7 cellular contexts compared by ENCODE assay signal in the genomic region with DNA sequence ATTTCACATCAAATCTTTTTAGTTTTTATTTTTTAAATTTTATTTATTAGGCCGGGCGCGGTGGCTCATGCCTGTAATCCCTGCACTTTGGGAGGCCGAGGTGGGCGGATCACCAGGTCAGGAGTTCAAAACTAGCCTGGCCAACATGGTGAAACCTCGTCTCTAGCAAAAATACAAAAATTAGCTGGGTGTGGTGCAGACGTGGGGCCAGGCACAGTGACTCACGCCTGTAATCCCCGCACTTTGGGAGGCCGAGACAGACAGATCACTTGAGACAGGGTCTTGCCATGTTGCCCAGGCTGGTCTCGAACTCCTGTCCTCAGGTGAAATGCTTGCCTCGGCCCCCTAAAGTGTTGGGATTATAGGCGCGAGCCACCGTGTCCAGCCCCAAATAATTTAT. TPM values are rescaled to one million over a fixed set of nuclear protein-coding genes. Genes with fewer than 3 reads are reported as not detected.
DNase-seq lines count a peak whose midpoint lies in the region; ATAC-seq, FAIRE-seq and TF ChIP-seq lines count a peak whose summit lies in the region.
"Not testable (repeated sequence)": the region's sequence is repeated elsewhere in the genome, so short reads cannot be mapped to it uniquely, and the experiment has no call there.

No MANE protein-coding gene starts in this region.

- not testable (repeated sequence) for BruUV-seq in MCF 10A (replicated peaks; lab: Mats Ljungman, UMichigan)

- not testable (repeated sequence) for H3K9me2 ChIP-seq in OCI-LY1 (ENCODE audit: low read depth, low read length)

- peaks cover 15% of the 10 kb centered on the region for H3K79me2 ChIP-seq in OCI-LY1 (ENCODE audit: insufficient read depth, low read length)
- peaks cover 18% of the 10 kb centered on the region for H3K79me2 ChIP-seq in astrocyte (ENCODE audit: insufficient read depth, low read length)

- H3K4me1 ChIP-seq in OCI-LY1 (ENCODE audit: insufficient read depth, low read length, severe bottlenecking) (peaks cover 63% of the 10 kb centered on the region), liver (ENCODE audit: control insufficient read depth in 4 of 4, insufficient read depth in 4 of 4, low read length in 3 of 4) (peaks cover 0 to 27% (median 17%) of the 10 kb centered on the region in 4 donors)
- H3K4me1 ChIP-seq in astrocyte (ENCODE audit: insufficient read depth, low read length) = not testable (repeated sequence)

- H3K4me3 ChIP-seq in OCI-LY1 (ENCODE audit: low read depth, low read length, poor library complexity, severe bottlenecking); astrocyte (ENCODE audit: insufficient read depth, low read depth, low read length): not testable (repeated sequence)
- H3K4me3 ChIP-seq in liver (ENCODE audit: low read depth in 1 of 3, low read length in 3 of 3) = peak overlapping the region in 2 of 3 donors; percentile 12 to 15

- H3K27me3 Mint-ChIP-seq in CD4-positive, alpha-beta T cell; astrocyte (ENCODE audit: low read depth, unreplicated experiment); MCF 10A (ENCODE audit: insufficient read depth, unreplicated experiment); neural crest cell (ENCODE audit: low read depth); type B pancreatic cell: not testable (repeated sequence)

- H3K27me3 ChIP-seq in CD4-positive, alpha-beta T cell (ENCODE audit: control insufficient read depth, insufficient read depth, low read length); OCI-LY1 (ENCODE audit: insufficient read depth, low read length); astrocyte (ENCODE audit: insufficient read depth, low read length); liver (ENCODE audit: control insufficient read depth in 4 of 4, insufficient read depth in 4 of 4, low read length in 3 of 4): not testable (repeated sequence)

- not testable (repeated sequence) for H3F3A ChIP-seq in OCI-LY1 (ENCODE audit: insufficient read depth, low read length)

- not testable (repeated sequence) for H3K27ac Mint-ChIP-seq in CD4-positive, alpha-beta T cell; astrocyte (ENCODE audit: unreplicated experiment); MCF 10A (ENCODE audit: low read depth, unreplicated experiment); type B pancreatic cell
- peak overlapping the region; percentile 6 for H3K27ac Mint-ChIP-seq in neural crest cell (ENCODE audit: unreplicated experiment)

- not testable (repeated sequence) for H3K9me3 ChIP-seq in CD4-positive, alpha-beta T cell (ENCODE audit: control insufficient read depth, low read length); OCI-LY1 (ENCODE audit: low read length); astrocyte (ENCODE audit: insufficient read depth, low read depth, low read length); liver (ENCODE audit: control insufficient read depth in 4 of 4, low read length in 3 of 4)

- ATAC-seq in CD4-positive, alpha-beta T cell (ENCODE audit: poor library complexity) = not testable (repeated sequence)

- H3K9ac ChIP-seq in OCI-LY1 (ENCODE audit: low read length); astrocyte (ENCODE audit: low read length): not testable (repeated sequence)
- peak overlapping the region in 1 of 2 donors; percentile 57 for H3K9ac ChIP-seq in liver (ENCODE audit: low read depth in 1 of 2, low read length in 2 of 2)

- not testable (repeated sequence) for H3K4me2 ChIP-seq in OCI-LY1 (ENCODE audit: low read length); astrocyte (ENCODE audit: low read length)

- not testable (repeated sequence) for H3K36me3 Mint-ChIP-seq in CD4-positive, alpha-beta T cell (ENCODE audit: low read depth); astrocyte (ENCODE audit: low read depth, unreplicated experiment); MCF 10A (ENCODE audit: insufficient read depth, unreplicated experiment); neural crest cell (ENCODE audit: low read depth); type B pancreatic cell

- not testable (repeated sequence) for H4K20me1 ChIP-seq in OCI-LY1 (ENCODE audit: insufficient read depth, low read length); astrocyte (ENCODE audit: insufficient read depth, low read length)

- peak overlapping the region; percentile 62 for H3K4me3 Mint-ChIP-seq in CD4-positive, alpha-beta T cell
- not testable (repeated sequence) for H3K4me3 Mint-ChIP-seq in astrocyte (ENCODE audit: unreplicated experiment); MCF 10A (ENCODE audit: unreplicated experiment)
- H3K4me3 Mint-ChIP-seq in neural crest cell (peak overlapping the region; percentile 72), type B pancreatic cell (peak overlapping the region; percentile 14)

- CTCF ChIA-PET in CD4-positive, alpha-beta T cell (lab: Charles Lee); MCF 10A (lab: Yijun Ruan, JAX): not testable (repeated sequence)

- 43% methylated on average over 15 of the region's 15 CpGs for WGBS in liver

- not testable (repeated sequence) for H2AFZ ChIP-seq in OCI-LY1 (ENCODE audit: low read length); astrocyte (ENCODE audit: low read depth, low read length)

- not testable (repeated sequence) for H3K27ac ChIP-seq in CD4-positive, alpha-beta T cell (ENCODE audit: low read depth, low read length)
- H3K27ac ChIP-seq in OCI-LY1 (ENCODE audit: low read depth, low read length, poor library complexity, severe bottlenecking) (peak overlapping the region; percentile 74), astrocyte (ENCODE audit: low read depth, low read length) (peak overlapping the region; percentile 19), liver (ENCODE audit: low read depth in 1 of 2, low read length in 2 of 2) (peak overlapping the region; percentile 93)

- not testable (repeated sequence) for TF ChIP-seq CTCF in CD4-positive, alpha-beta T cell (IDR thresholded peaks at IDR 0.05); OCI-LY1 (IDR thresholded peaks at IDR 0.05; ENCODE audit: low read length); astrocyte (IDR thresholded peaks at IDR 0.05; ENCODE audit: insufficient read depth, low read depth, low read length); MCF 10A (IDR thresholded peaks at IDR 0.05; ENCODE audit: unreplicated experiment); liver (IDR thresholded peaks at IDR 0.05; ENCODE audit: low read depth, low read length, missing input control); neural crest cell (conservative IDR thresholded peaks at IDR 0.05); type B pancreatic cell (conservative IDR thresholded peaks at IDR 0.05)

- peaks cover 16% of the 10 kb centered on the region for H3K4me1 Mint-ChIP-seq in CD4-positive, alpha-beta T cell (ENCODE audit: low read depth)
- H3K4me1 Mint-ChIP-seq in astrocyte (ENCODE audit: low read depth, unreplicated experiment); type B pancreatic cell (ENCODE audit: unreplicated experiment): not testable (repeated sequence)
- peaks cover 20% of the 10 kb centered on the region for H3K4me1 Mint-ChIP-seq in MCF 10A (ENCODE audit: insufficient read depth, unreplicated experiment)
- H3K4me1 Mint-ChIP-seq in neural crest cell = peaks cover 19% of the 10 kb centered on the region

- intact Hi-C loops in CD4-positive, alpha-beta T cell (cut with DNase I, micrococcal nuclease); MCF 10A (cut with micrococcal nuclease): not testable (repeated sequence)

- not testable (repeated sequence) for FAIRE-seq in astrocyte (lab: Jason Lieb, UNC)

- not testable (repeated sequence) for H3K9me3 Mint-ChIP-seq in CD4-positive, alpha-beta T cell; astrocyte (ENCODE audit: unreplicated experiment); MCF 10A (ENCODE audit: unreplicated experiment); neural crest cell; type B pancreatic cell

- TF ChIP-seq RAD21 in liver (IDR thresholded peaks at IDR 0.05) = not testable (repeated sequence)

- not testable (repeated sequence) for DNase-seq in CD4-positive, alpha-beta T cell; astrocyte (ENCODE audit: low read depth); neural crest cell (ENCODE audit: low read depth, low spot score); type B pancreatic cell (ENCODE audit: extremely low spot score, unreplicated experiment)
- peak; percentile 46 for DNase-seq in MCF 10A (ENCODE audit: unreplicated experiment)

- POLR2A ChIA-PET in CD4-positive, alpha-beta T cell (lab: Charles Lee) = not testable (repeated sequence)
- POLR2A ChIA-PET in MCF 10A (lab: Yijun Ruan, JAX) = interaction anchor here (0.6 to 2.2 kb wide), 4 partner anchors 12 to 125 kb away, joined by 3 to 14 read pairs (median 4); partner anchors contain the start of gene UPF2

- H3K36me3 ChIP-seq in OCI-LY1 (ENCODE audit: insufficient read depth, low read length); astrocyte (ENCODE audit: insufficient read depth, low read length); liver (ENCODE audit: control insufficient read depth in 4 of 4, insufficient read depth in 3 of 4, low read depth in 1 of 4, low read length in 3 of 4): not testable (repeated sequence)

RNA-seq across cellular contexts. Expression of gene DHTKD1, which starts 2.7 kb away (rescaled TPM):
- total RNA-seq in CD4-positive, alpha-beta T cell = 1 to 10 TPM; 5.1 to 5.3 TPM
- total RNA-seq in astrocyte = 19.5 TPM in 2 replicates
- 16.0 and 17.3 TPM in 2 replicates for total RNA-seq in MCF 10A (2022)
- 100 to 1,000 TPM in 1 of 2 donors, 10 to 100 TPM in 1; 26.2 to 119 TPM for total RNA-seq in liver
- polyA plus RNA-seq in liver = 10 to 100 TPM; 41.1 to 45.0 TPM
- 55.3 and 56.1 TPM in 2 replicates for total RNA-seq in neural crest cell
- total RNA-seq in type B pancreatic cell (ENCODE audit: low replicate concordance) = 30.1 and 44.8 TPM in 2 replicates

RNA-seq across cellular contexts. Expression of gene UPF2, which starts 28.8 kb away (rescaled TPM):
- total RNA-seq in CD4-positive, alpha-beta T cell = 10 to 100 TPM; 14.5 to 15.3 TPM
- total RNA-seq in astrocyte (19.7 and 23.2 TPM in 2 replicates), MCF 10A (2022) (24.3 and 24.7 TPM in 2 replicates), liver (10 to 100 TPM; 16.4 to 19.6 TPM), neural crest cell (25.1 and 26.2 TPM in 2 replicates), type B pancreatic cell (ENCODE audit: low replicate concordance) (21.8 and 25.8 TPM in 2 replicates)
- 10 to 100 TPM in 1 of 2 donors, 1 to 10 TPM in 1; 6.6 to 16.3 TPM for polyA plus RNA-seq in liver

RNA-seq across cellular contexts. Expression of gene SEC61A2, which starts 58.0 kb away (rescaled TPM):
- 10 to 100 TPM in 1 of 2 experiments, 1 to 10 TPM in 1; 9.9 to 10.8 TPM for total RNA-seq in CD4-positive, alpha-beta T cell
- total RNA-seq in astrocyte = 14.3 and 17.6 TPM in 2 replicates
- 11.4 and 17.4 TPM in 2 replicates for total RNA-seq in MCF 10A (2022)
- 1 to 10 TPM; 3.8 to 8.8 TPM for total RNA-seq in liver
- 1 to 10 TPM; 4.2 to 8.1 TPM for polyA plus RNA-seq in liver
- 24.8 and 26.7 TPM in 2 replicates for total RNA-seq in neural crest cell
- total RNA-seq in type B pancreatic cell (ENCODE audit: low replicate concordance) = 10.0 and 26.3 TPM in 2 replicates
